Comparison of ENCODE assay signal across 7 cellular contexts in genomic region chr5:105145152-105145551, GRCh38.
"Had no signal": no experiment of that assay in that cellular context is flagged by ENCODE, and none has a peak within 500 bp of the region (broad histone marks: within the 10 kb centered on the region; RNA-seq: fewer than 3 reads in every experiment).

No MANE protein-coding gene starts in this region.

- ATAC-seq: HepG2, K562 had no signal

- H3K27ac ChIP-seq: HL-60 had no signal

- H3K4me3 ChIP-seq: K562 had no signal

- DNase-seq: IMR-90, KBM-7, KG1 had no signal

- FAIRE-seq: HepG2, HTR-8/SVneo, K562 had no signal
